28 cellular contexts compared by ENCODE assay signal in genomic region chr6:97129111-97129510, GRCh38.
"Had no signal": no experiment of that assay in that cellular context is flagged by ENCODE, and none has a peak within 500 bp of the region (broad histone marks: within the 10 kb centered on the region; RNA-seq: fewer than 3 reads in every experiment).

No MANE protein-coding gene starts in this region.

- H3K9me3 ChIP-seq: adrenal gland, breast epithelium, MG63, Peyer's patch, SJSA1 had no signal

- H3K36me3 ChIP-seq: adrenal gland, breast epithelium, MG63, Peyer's patch, SJSA1 had no signal

- H3K4me1 ChIP-seq: adrenal gland, breast epithelium, Peyer's patch, SJSA1 had no signal

- H3K9ac ChIP-seq: KMS-11 had no signal

- DNase-seq: activated B cell treated with CpG ODN at 0.5 μM for 24 hours; activated CD4-positive, alpha-beta T cell treated with anti-CD3 and anti-CD28 coated beads for 36 hours; activated CD8-positive, alpha-beta memory T cell treated with anti-CD3 and anti-CD28 coated beads, Interleukin-2, amount 50 U/mL, for 4 hours; activated CD8-positive, alpha-beta T cell treated with anti-CD3 and anti-CD28 coated beads for 36 hours; activated gamma-delta T cell treated with Interleukin-2 at 50 U/mL for 16 hours; activated naive CD4-positive, alpha-beta T cell treated with anti-CD3 and anti-CD28 coated beads, Interleukin-2, amount 10 ng/mL, durations not matched to agents 7 days and 5 days; activated naive CD8-positive, alpha-beta T cell treated with anti-CD3 and anti-CD28 coated beads for 36 hours; activated T-cell treated with anti-CD3 and anti-CD28 coated beads, Interleukin-2, amount 50 U/mL, for 72 hours; adrenal gland; anterior cingulate cortex; central memory CD4-positive, alpha-beta T cell; MG63; MV-4-11; NCI-H1092 treated with DMSO at 0.1 percent for 48 hours; NCI-H1436; NCI-H1694 treated with DMSO at 0.1 percent for 48 hours; NCI-H2029 treated with DMSO at 0.1 percent for 48 hours; NCI-H345; NCI-H510A; NCI-H526 treated with DMSO at 0.1 percent for 48 hours; NK-92 treated with Interleukin-12 subunit alpha and Interleukin-12 subunit beta, amount 100 ng/mL, for 24 hours; OCI-M1; Peyer's patch; SHP77; SW 1271 had no signal

- H3K4me3 ChIP-seq: adrenal gland, breast epithelium, MG63, Peyer's patch, SJSA1 had no signal

- H3K27me3 ChIP-seq: adrenal gland, breast epithelium, MG63, Peyer's patch had no signal

- H3K4me2 ChIP-seq: KMS-11 had no signal

- H3K27ac ChIP-seq: adrenal gland, breast epithelium, KMS-11, Peyer's patch, SJSA1 had no signal
